Comparison of ENCODE assay signal across 2 cellular contexts in genomic region chr2:226548706-226549105, GRCh38.
TF ChIP-seq lines count a peak whose summit lies in the region.

No MANE protein-coding gene starts in this region.

TF ChIP-seq in A549, 52 proteins besides CTCF, POLR2A, EP300 and RAD21 (continued from another document):
- TF ChIP-seq USF2 (IDR thresholded peaks at IDR 0.05) = no peak
- no peak for TF ChIP-seq NPAS2 (CRISPR knock-in tag; IDR thresholded peaks at IDR 0.05; ENCODE audit: borderline replicate concordance)
- TF ChIP-seq CEBPB (IDR thresholded peaks at IDR 0.05) = no peak
- TF ChIP-seq HEYL (CRISPR knock-in tag; IDR thresholded peaks at IDR 0.05) = no peak
- no peak for TF ChIP-seq ESRRA (IDR thresholded peaks at IDR 0.05; ENCODE audit: borderline replicate concordance, low read length)
- TF ChIP-seq ATOH8 (CRISPR knock-in tag; IDR thresholded peaks at IDR 0.05; ENCODE audit: low read depth) = no peak
- no peak for TF ChIP-seq MYC (IDR thresholded peaks at IDR 0.05; ENCODE audit: borderline replicate concordance, low read length)

TF ChIP-seq in HEK293, 187 proteins besides CTCF, POLR2A, EP300 and RAD21 (continued from another document):
- peak; percentile 21; the same call in 1 of the 2 replicates for TF ChIP-seq ZNF398 (tag by site-specific recombination; IDR thresholded peaks at IDR 0.05)
- no peak for TF ChIP-seq ZNF621 (tag by site-specific recombination; IDR thresholded peaks at IDR 0.05)
- peak; percentile 70 for TF ChIP-seq WT1 (tag by site-specific recombination; IDR thresholded peaks at IDR 0.05)
- TF ChIP-seq YY2 (tag by site-specific recombination; IDR thresholded peaks at IDR 0.05) = no peak
- no peak for TF ChIP-seq ZBTB17 (tag by site-specific recombination; IDR thresholded peaks at IDR 0.05)
- no peak for TF ChIP-seq ZNF488 (tag by site-specific recombination; IDR thresholded peaks at IDR 0.05)
